In genomic region chr5:2338686-2339085, GRCh38 we compare ENCODE assay signal across 21 cellular contexts.
DNase-seq lines count a peak whose midpoint lies in the region; FAIRE-seq and TF ChIP-seq lines count a peak whose summit lies in the region.
"Had no signal": no experiment of that assay in that cellular context is flagged by ENCODE, and none has a peak within 500 bp of the region (broad histone marks: within the 10 kb centered on the region; RNA-seq: fewer than 3 reads in every experiment).

No MANE protein-coding gene starts in this region.

- H3K27ac ChIP-seq in esophagus muscularis mucosa (replicated peaks in 1 of 4), result no peak overlapping the region
- H3K27ac ChIP-seq: BLaER1, C4-2B had no signal

- no peaks in the 10 kb centered on the region for H3K36me3 Mint-ChIP-seq in osteocyte (ENCODE audit: unreplicated experiment)
- H3K36me3 Mint-ChIP-seq: CD4-positive, CD25-positive, alpha-beta regulatory T cell; CD8-positive, alpha-beta T cell had no signal

- no peaks in the 10 kb centered on the region for H3K4me1 Mint-ChIP-seq in osteocyte (ENCODE audit: unreplicated experiment)
- H3K4me1 Mint-ChIP-seq: B cell; CD4-positive, CD25-positive, alpha-beta regulatory T cell had no signal

- intact Hi-C loops in esophagus muscularis mucosa (cut with DNase I), result no loop called here

- no peaks in the 10 kb centered on the region for H3K4me1 ChIP-seq in esophagus muscularis mucosa
- H3K4me1 ChIP-seq: BLaER1, Caco-2, HAP-1 had no signal

- FAIRE-seq in urothelium cell line (lab: Jason Lieb, UNC), result peak; percentile 70
- FAIRE-seq: D721Med, G401.6, GM12892 had no signal

- no peak for TF ChIP-seq POLR2A in esophagus muscularis mucosa (IDR thresholded peaks at IDR 0.05; ENCODE audit: low read depth)

- H3K4me3 Mint-ChIP-seq in osteocyte (ENCODE audit: unreplicated experiment), result no peak overlapping the region
- H3K4me3 Mint-ChIP-seq: B cell; CD4-positive, CD25-positive, alpha-beta regulatory T cell; CD8-positive, alpha-beta T cell; HFFc6 had no signal

- no peak overlapping the region for H3K4me3 ChIP-seq in H7 (ENCODE audit: insufficient read depth, low read depth, low read length)
- H3K4me3 ChIP-seq in esophagus muscularis mucosa, result no peak overlapping the region
- H3K4me3 ChIP-seq: BLaER1, HAP-1 had no signal

- TF ChIP-seq CTCF in esophagus muscularis mucosa (IDR thresholded peaks at IDR 0.05) (no peak), osteocyte (IDR thresholded peaks at IDR 0.05) (no peak)

- DNase-seq in H7, result peak; percentile 16
- peak; percentile 21 for DNase-seq in RPMI8226
- peak; percentile 72 for DNase-seq in esophagus muscularis mucosa (ENCODE audit: extremely low spot score)
- no peak for DNase-seq in urothelium cell line (ENCODE audit: low spot score)
- DNase-seq in D341Med (ENCODE audit: low spot score), result no peak
- DNase-seq in osteocyte (ENCODE audit: extremely low spot score, unreplicated experiment), result no peak
- DNase-seq in NCI-H345 treated with DMSO at 0.1 percent for 48 hours (lab: John Stamatoyannopoulos, UW; ENCODE audit: unreplicated experiment), result no peak
- DNase-seq: Caco-2; CD4-positive, CD25-positive, alpha-beta regulatory T cell; CD8-positive, alpha-beta T cell; DMS 273 treated with DMSO at 0.1 percent for 48 hours; DMS79; GOT3; HFFc6 had no signal

- H3K9me3 Mint-ChIP-seq in osteocyte (ENCODE audit: unreplicated experiment), result peaks cover 31% of the 10 kb centered on the region
- H3K9me3 Mint-ChIP-seq: CD8-positive, alpha-beta T cell had no signal

- H3K27me3 Mint-ChIP-seq in osteocyte (ENCODE audit: unreplicated experiment), result no peaks in the 10 kb centered on the region
- H3K27me3 Mint-ChIP-seq: B cell; CD4-positive, CD25-positive, alpha-beta regulatory T cell had no signal

- no peak overlapping the region for H3K27ac Mint-ChIP-seq in osteocyte (ENCODE audit: unreplicated experiment)
- H3K27ac Mint-ChIP-seq: B cell; CD4-positive, CD25-positive, alpha-beta regulatory T cell; CD8-positive, alpha-beta T cell; HFFc6 had no signal

- no peaks in the 10 kb centered on the region for H3K9me3 ChIP-seq in esophagus muscularis mucosa
- H3K9me3 ChIP-seq: BLaER1, Caco-2, HAP-1 had no signal

- TF ChIP-seq EP300 in esophagus muscularis mucosa (IDR thresholded peaks at IDR 0.05), result no peak

- H3K27me3 ChIP-seq in H7 (ENCODE audit: control insufficient read depth, insufficient read depth, low read length) (no peaks in the 10 kb centered on the region), esophagus muscularis mucosa (peaks cover 0 to 24% (median 0%) of the 10 kb centered on the region in 4 donors)
- H3K27me3 ChIP-seq: BLaER1 had no signal

- WGBS in esophagus muscularis mucosa, result 58% methylated on average over 17 of the region's 20 CpGs

- no peaks in the 10 kb centered on the region for H3K36me3 ChIP-seq in H7 (replicated peaks; ENCODE audit: control insufficient read depth, insufficient read depth, low read length)
- no peaks in the 10 kb centered on the region for H3K36me3 ChIP-seq in esophagus muscularis mucosa
- H3K36me3 ChIP-seq: BLaER1, HAP-1 had no signal

Comparison
In these comparisons a context has a peak if more than half of its experiments do, and no peak if none do; other contexts are left out.
1. DNase-seq: peak in H7 (single experiment), RPMI8226 (single experiment) and esophagus muscularis mucosa (single experiment); none in urothelium cell line (single experiment), D341Med (single experiment), osteocyte (single experiment) and NCI-H345 treated with DMSO at 0.1 percent for 48 hours (single experiment).